Comparison of ENCODE assay signal across 10 cellular contexts in the genomic region with DNA sequence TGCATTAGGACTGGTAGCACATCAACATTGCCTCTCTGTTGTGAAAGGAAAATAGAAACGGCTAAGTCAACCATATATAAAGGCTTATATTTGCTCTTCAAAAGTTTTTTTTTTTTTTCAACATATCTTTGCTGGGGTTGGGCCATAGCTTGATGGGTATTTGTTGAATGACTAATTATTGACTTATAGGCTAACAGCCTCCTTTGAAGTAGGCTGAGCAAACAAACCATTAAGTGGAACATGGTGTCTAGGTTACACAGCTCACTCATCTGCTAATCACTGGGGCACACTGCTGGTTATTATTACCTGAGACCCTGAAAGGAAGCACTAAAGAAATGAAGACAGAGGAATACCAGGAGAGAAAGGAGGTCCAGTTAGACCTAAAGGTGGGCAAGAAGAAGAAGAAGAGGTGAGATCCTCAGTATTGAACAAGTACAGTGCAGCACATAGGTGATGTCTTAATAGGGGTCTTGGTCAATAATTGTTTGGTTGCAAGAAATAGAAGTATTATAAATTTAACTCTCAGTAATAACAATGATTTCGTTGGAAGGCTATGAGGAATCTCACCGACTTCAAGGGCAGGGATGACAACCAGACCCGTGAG.
DNase-seq lines count a peak whose midpoint lies in the region; ATAC-seq, FAIRE-seq and TF ChIP-seq lines count a peak whose summit lies in the region.
"Had no signal": no experiment of that assay in that cellular context is flagged by ENCODE, and none has a peak within 500 bp of the region (broad histone marks: within the 10 kb centered on the region; RNA-seq: fewer than 3 reads in every experiment).

No MANE protein-coding gene starts in this region.

- H3K9ac ChIP-seq in PC-3 (ENCODE audit: low read length): peak overlapping the region; percentile 31

- no peak for FAIRE-seq in HTR-8/SVneo (lab: Jason Lieb, UNC)

- H3K4me2 ChIP-seq in PC-3 (ENCODE audit: low read length): peak overlapping the region; percentile 77

- CTCF ChIA-PET in PC-3 (lab: Charles Lee): interaction anchor here (0.6 to 0.8 kb wide), 4 partner anchors 15 to 501 kb away, joined by 3 to 4 read pairs (median 4); no protein-coding TSS in a partner anchor

- DNase-seq in DMS53 (lab: John Stamatoyannopoulos, UW) (peak; percentile 97), NCI-H146 treated with DMSO at 0.1 percent for 48 hours (lab: John Stamatoyannopoulos, UW; ENCODE audit: unreplicated experiment) (peak; percentile 88), PC-3 (peak; percentile 92), left colon (no peak), C1 segment of cervical spinal cord (lab: John Stamatoyannopoulos, UW) (no peak), heart left ventricle (no peak), KG1 (lab: John Stamatoyannopoulos, UW) (no peak), HTR-8/SVneo (ENCODE audit: insufficient read length, low spot score) (no peak)
- DNase-seq: activated effector memory CD4-positive, alpha-beta T cell treated with anti-CD3 and anti-CD28 coated beads, Interleukin-2, amount 50 U/mL, for 16 hours; T-helper 2 cell had no signal

- no peaks in the 10 kb centered on the region for H3F3A ChIP-seq in PC-3 (ENCODE audit: low read length, unreplicated experiment)

- TF ChIP-seq CTCF in PC-3 (conservative IDR thresholded peaks at IDR 0.05; ENCODE audit: low read depth, low read length): no peak
- TF ChIP-seq CTCF in heart left ventricle (IDR thresholded peaks at IDR 0.05): no peak

- no peaks in the 10 kb centered on the region for H3K36me3 ChIP-seq in PC-3 (ENCODE audit: low read depth, low read length)
- H3K36me3 ChIP-seq in heart left ventricle: no peaks in the 10 kb centered on the region

- H3K4me1 ChIP-seq in PC-3 (ENCODE audit: insufficient read depth, low read length) (peaks cover 60% of the 10 kb centered on the region), heart left ventricle (peaks cover 0 to 37% (median 25%) of the 10 kb centered on the region in 12 donors)

- no peaks in the 10 kb centered on the region for H3K9me3 ChIP-seq in PC-3 (ENCODE audit: low read length)
- no peaks in the 10 kb centered on the region for H3K9me3 ChIP-seq in heart left ventricle

- H3K79me2 ChIP-seq in PC-3 (ENCODE audit: low read length): no peaks in the 10 kb centered on the region

- POLR2A ChIA-PET in PC-3 (lab: Charles Lee; ENCODE audit: unreplicated experiment): interaction anchor here (0.6 to 0.7 kb wide), 2 partner anchors 15 to 934 kb away, joined by 4 to 20 read pairs; no protein-coding TSS in a partner anchor

- intact Hi-C loops in PC-3 (cut with micrococcal nuclease) (loop anchor here (5.0 kb wide), 2 partner anchors 115 to 915 kb away; no protein-coding TSS in a partner anchor), left colon (cut with DNase I, micrococcal nuclease) (no loop called here), heart left ventricle (cut with DNase I) (loop anchor here in 2 of 10 donors (10.0 kb wide), 1 partner anchor 503 kb away; the partner anchor contains the start of gene TLE3 (in 2 of the 2))

- no peaks in the 10 kb centered on the region for H3K9me2 ChIP-seq in PC-3 (replicated peaks; ENCODE audit: low read length)

- H3K27me3 ChIP-seq in PC-3 (ENCODE audit: low read length) (no peaks in the 10 kb centered on the region), heart left ventricle (no peaks in the 10 kb centered on the region)

- no peak for TF ChIP-seq POLR2A in heart left ventricle (IDR thresholded peaks at IDR 0.05)

- H4K20me1 ChIP-seq in PC-3 (ENCODE audit: low read length): no peaks in the 10 kb centered on the region

- 86 to 95% (median 91%) methylated on average over 4 of the region's 4 CpGs for WGBS in heart left ventricle, 4 donors

- H2AFZ ChIP-seq in PC-3 (ENCODE audit: low read length): no peak overlapping the region

- H3K4me3 ChIP-seq in PC-3 (ENCODE audit: low read length) (peak overlapping the region; percentile 32; the same call in 1 of the 2 replicates), heart left ventricle (no peak overlapping the region)

- BruUV-seq in PC-3 (replicated peaks; lab: Mats Ljungman, UMichigan): no TSS peak

- peak; percentile 36 for ATAC-seq in PC-3
- ATAC-seq in left colon: peak; percentile 62
- ATAC-seq in heart left ventricle: no peak

- H3K27ac ChIP-seq in PC-3 (ENCODE audit: low read length) (peak overlapping the region; percentile 83), heart left ventricle (no peak overlapping the region)

Comparison
In these comparisons a context has a peak if more than half of its experiments do, and no peak if none do; other contexts are left out.
1. DNase-seq: peak in DMS53 (single experiment), NCI-H146 treated with DMSO at 0.1 percent for 48 hours (single experiment) and PC-3 (single experiment); none in left colon (0 of 2), C1 segment of cervical spinal cord (0 of 14), heart left ventricle (0 of 5), KG1 (single experiment) and HTR-8/SVneo (single experiment).
2. ATAC-seq: peak in PC-3 (single experiment) and left colon (single experiment); none in heart left ventricle (0 of 4).